11 cellular contexts compared by ENCODE assay signal in the genomic region with DNA sequence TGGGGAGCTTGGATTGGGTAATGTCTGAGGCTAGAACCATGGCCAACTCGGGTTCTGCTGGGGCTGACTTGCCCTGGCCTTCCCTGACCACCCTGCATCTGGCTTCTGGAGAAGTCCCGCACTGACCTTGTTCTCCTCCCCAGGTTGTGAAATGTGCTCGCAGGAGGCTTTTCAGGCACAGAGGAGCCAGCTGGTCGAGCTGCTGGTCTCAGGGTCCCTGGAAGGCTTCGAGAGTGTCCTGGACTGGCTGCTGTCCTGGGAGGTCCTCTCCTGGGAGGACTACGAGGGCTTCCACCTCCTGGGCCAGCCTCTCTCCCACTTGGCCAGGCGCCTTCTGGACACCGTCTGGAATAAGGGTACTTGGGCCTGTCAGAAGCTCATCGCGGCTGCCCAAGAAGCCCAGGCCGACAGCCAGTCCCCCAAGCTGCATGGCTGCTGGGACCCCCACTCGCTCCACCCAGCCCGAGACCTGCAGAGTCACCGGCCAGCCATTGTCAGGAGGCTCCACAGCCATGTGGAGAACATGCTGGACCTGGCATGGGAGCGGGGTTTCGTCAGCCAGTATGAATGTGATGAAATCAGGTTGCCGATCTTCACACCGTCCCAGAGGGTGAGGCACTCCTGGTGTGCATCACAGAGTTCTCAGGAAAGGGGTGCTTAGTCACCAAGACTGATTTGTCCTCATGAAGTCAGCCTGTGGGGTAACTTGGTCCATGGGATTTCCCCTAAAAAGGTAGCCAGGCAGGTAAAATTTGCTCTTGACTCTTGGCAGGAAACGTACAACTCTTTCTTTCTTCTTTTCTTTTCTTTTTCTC. TPM values are rescaled to one million over a fixed set of nuclear protein-coding genes. Genes with fewer than 3 reads are reported as not detected.
DNase-seq lines count a peak whose midpoint lies in the region; ATAC-seq and TF ChIP-seq lines count a peak whose summit lies in the region.
"Had no signal": no experiment of that assay in that cellular context is flagged by ENCODE, and none has a peak within 500 bp of the region (broad histone marks: within the 10 kb centered on the region; RNA-seq: fewer than 3 reads in every experiment).

No MANE protein-coding gene starts in this region.

- peaks cover 53% of the 10 kb centered on the region for H3K4me1 Mint-ChIP-seq in activated CD4-positive, alpha-beta T cell treated with anti-CD3 and anti-CD28 coated beads, Interleukin-2, amount 10 ng/mL, durations not matched to agents 24 days and 14 days

- H3K36me3 Mint-ChIP-seq in activated CD4-positive, alpha-beta T cell treated with anti-CD3 and anti-CD28 coated beads, Interleukin-2, amount 10 ng/mL, durations not matched to agents 24 days and 14 days (ENCODE audit: low read depth) = peaks cover 34% of the 10 kb centered on the region

- H3K27ac Mint-ChIP-seq in activated CD4-positive, alpha-beta T cell treated with anti-CD3 and anti-CD28 coated beads, Interleukin-2, amount 10 ng/mL, durations not matched to agents 24 days and 14 days = peak overlapping the region; percentile 84

- H3K4me3 Mint-ChIP-seq in activated CD4-positive, alpha-beta T cell treated with anti-CD3 and anti-CD28 coated beads, Interleukin-2, amount 10 ng/mL, durations not matched to agents 24 days and 14 days = peak overlapping the region; percentile 26

- no peak overlapping the region for H3K27ac ChIP-seq in dorsolateral prefrontal cortex

- peaks cover 2% of the 10 kb centered on the region for H3K27me3 Mint-ChIP-seq in activated CD4-positive, alpha-beta T cell treated with anti-CD3 and anti-CD28 coated beads, Interleukin-2, amount 10 ng/mL, durations not matched to agents 24 days and 14 days

- TF ChIP-seq CTCF in dorsolateral prefrontal cortex (IDR thresholded peaks at IDR 0.05 in 54 of 56, conservative IDR thresholded peaks at IDR 0.05 in 2 of 56; ENCODE audit: low read depth in 1 of 56, partially characterized antibody in 56 of 56) = no peak

- peaks cover 0 to 20% (median 0%) of the 10 kb centered on the region in 45 donors for H3K27me3 ChIP-seq in dorsolateral prefrontal cortex

- H3K4me3 ChIP-seq in dorsolateral prefrontal cortex = no peak overlapping the region

- ATAC-seq in esophagus mucosa (peak; percentile 86), GM18907 (IDR thresholded peaks at IDR 0.05; ENCODE audit: unreplicated experiment) (no peak)
- ATAC-seq: Panc1 had no signal

- intact Hi-C loops in activated CD4-positive, alpha-beta T cell treated with anti-CD3 and anti-CD28 coated beads, Interleukin-2, amount 10 ng/mL, durations not matched to agents 24 days and 14 days (cut with micrococcal nuclease) = no loop called here
- intact Hi-C loops in dorsolateral prefrontal cortex (cut with DNase I) = loop anchor here in 1 of 2 donors (5.0 kb wide), 1 partner anchor 43 kb away; a partner anchor contains a TSS

- DNase-seq in HT1080 (ENCODE audit: low read depth) (peak; percentile 39), AG08395 (ENCODE audit: low spot score) (no peak), dorsolateral prefrontal cortex (no peak), pons (ENCODE audit: low spot score) (no peak)
- no peak for DNase-seq in activated CD4-positive, alpha-beta T cell treated with anti-CD3 and anti-CD28 coated beads, Interleukin-2, amount 10 ng/mL, durations not matched to agents 24 days and 14 days
- DNase-seq in stimulated activated CD4-positive, alpha-beta T cell treated with anti-CD3 and anti-CD28 coated beads, Interleukin-4, amount 100 ng/mL, for 1 hour = peak; percentile 64
- DNase-seq: head of caudate nucleus had no signal

- peaks cover 19% of the 10 kb centered on the region for H3K9me3 Mint-ChIP-seq in activated CD4-positive, alpha-beta T cell treated with anti-CD3 and anti-CD28 coated beads, Interleukin-2, amount 10 ng/mL, durations not matched to agents 24 days and 14 days

RNA-seq across cellular contexts. Expression of a gene that starts 6.1 kb away (rescaled TPM):
- not detected in 2 replicates for total RNA-seq in HT1080 (2014; rRNA removed; shearing (Covaris generic))
- 0.03 TPM in 2 replicates for polyA plus RNA-seq in HT1080 (2015; cell fraction: cytosol; rRNA removed)
- polyA plus RNA-seq in HT1080 (2015; cell fraction: nucleus; rRNA removed) = 0.06 and 0.09 TPM in 2 replicates
- 8.3 and 9.3 TPM in 2 replicates for total RNA-seq in activated CD4-positive, alpha-beta T cell treated with anti-CD3 and anti-CD28 coated beads, Interleukin-2, amount 10 ng/mL, durations not matched to agents 24 days and 14 days
- total RNA-seq in esophagus mucosa = 15.4 TPM
- 1 to 10 TPM in 50 of 120 experiments, under 1 TPM in 65, not detected in 5; 0.08 to 3.5 (median 0.84) TPM for total RNA-seq in dorsolateral prefrontal cortex

RNA-seq across cellular contexts. Expression of a gene that starts 18.4 kb away (rescaled TPM):
- not detected in 2 replicates for total RNA-seq in HT1080 (2014; rRNA removed; shearing (Covaris generic))
- not detected in 2 replicates for polyA plus RNA-seq in HT1080 (2015; cell fraction: cytosol; rRNA removed)
- not detected in 2 replicates for polyA plus RNA-seq in HT1080 (2015; cell fraction: nucleus; rRNA removed)
- total RNA-seq in activated CD4-positive, alpha-beta T cell treated with anti-CD3 and anti-CD28 coated beads, Interleukin-2, amount 10 ng/mL, durations not matched to agents 24 days and 14 days = 33.3 and 34.9 TPM in 2 replicates
- total RNA-seq in esophagus mucosa = 0.76 TPM
- total RNA-seq in dorsolateral prefrontal cortex = 1 to 10 TPM in 67 of 120 experiments, under 1 TPM in 52, not detected in 1; 0.15 to 5.0 (median 1.1) TPM
- total RNA-seq: H1 had no signal
- polyA plus RNA-seq: H1 had no signal

RNA-seq across cellular contexts. Expression of a gene that starts 42.3 kb away (rescaled TPM):
- 11.8 and 12.7 TPM in 2 replicates for total RNA-seq in HT1080 (2014; rRNA removed; shearing (Covaris generic))
- polyA plus RNA-seq in HT1080 (2015; cell fraction: cytosol; rRNA removed) = 11.1 and 14.7 TPM in 2 replicates
- polyA plus RNA-seq in HT1080 (2015; cell fraction: nucleus; rRNA removed) = 17.9 and 23.0 TPM in 2 replicates
- total RNA-seq in activated CD4-positive, alpha-beta T cell treated with anti-CD3 and anti-CD28 coated beads, Interleukin-2, amount 10 ng/mL, durations not matched to agents 24 days and 14 days = 178 TPM in 2 replicates
- total RNA-seq in esophagus mucosa = 26.7 TPM
- total RNA-seq in dorsolateral prefrontal cortex = 100 to 1,000 TPM in 2 of 120 experiments, 10 to 100 TPM in 118; 58.7 to 116 (median 82.7) TPM

Comparison
In these comparisons a context has a peak if more than half of its experiments do, and no peak if none do; other contexts are left out.
1. DNase-seq: peak in HT1080 (single experiment) and stimulated activated CD4-positive, alpha-beta T cell treated with anti-CD3 and anti-CD28 coated beads, Interleukin-4, amount 100 ng/mL, for 1 hour (single experiment); none in activated CD4-positive, alpha-beta T cell treated with anti-CD3 and anti-CD28 coated beads, Interleukin-2, amount 10 ng/mL, durations not matched to agents 24 days and 14 days (single experiment), AG08395 (single experiment), dorsolateral prefrontal cortex (0 of 10) and pons (single experiment).